8 cellular contexts compared by ENCODE assay signal in the genomic region with DNA sequence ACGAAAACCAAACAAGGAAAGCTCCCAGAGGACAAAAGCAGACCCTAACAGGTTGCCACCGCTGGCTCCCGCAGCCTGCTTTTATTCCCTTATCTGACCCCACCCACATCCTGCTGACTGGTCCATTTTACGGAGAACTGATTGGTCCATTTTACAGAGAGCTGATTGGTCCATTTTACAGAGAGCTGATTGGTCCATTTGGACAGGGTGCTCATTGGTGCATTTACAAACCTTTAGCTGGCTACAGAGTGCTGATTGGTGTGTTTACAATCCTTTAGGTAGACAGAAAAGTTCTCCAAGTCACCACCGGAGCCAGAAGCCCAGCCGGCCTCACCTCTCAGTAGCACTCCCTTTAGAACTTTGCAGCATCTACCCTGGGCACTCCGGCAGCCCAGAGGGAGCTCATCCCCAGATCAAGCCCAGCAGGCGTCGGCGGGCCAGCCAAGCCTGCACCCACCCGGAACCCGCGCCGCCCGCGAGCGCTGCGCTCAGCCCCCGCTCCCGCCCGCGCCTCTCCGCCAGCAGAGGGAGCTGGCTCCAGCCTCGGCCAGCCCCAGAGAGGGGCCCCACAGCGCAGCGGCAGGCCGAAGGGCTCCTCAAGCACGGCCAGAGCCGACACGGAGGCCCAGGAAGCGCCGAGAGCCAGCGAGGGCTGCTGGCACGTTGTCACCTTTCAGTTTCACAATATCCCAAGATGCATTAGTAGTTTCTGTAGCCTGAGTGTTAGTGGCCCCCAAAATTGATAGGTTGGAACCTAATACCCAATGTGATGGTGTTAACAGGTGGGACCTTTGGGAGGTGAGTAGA. TPM values are rescaled to one million over a fixed set of nuclear protein-coding genes. Genes with fewer than 3 reads are reported as not detected.
DNase-seq lines count a peak whose midpoint lies in the region; ATAC-seq and TF ChIP-seq lines count a peak whose summit lies in the region.

No MANE protein-coding gene starts in this region.

- H3K27ac Mint-ChIP-seq in activated CD8-positive, alpha-beta T cell treated with anti-CD3 and anti-CD28 coated beads for 36 hours, result peak overlapping the region; percentile 59
- no peak overlapping the region for H3K27ac Mint-ChIP-seq in neural progenitor cell

- H4K20me1 ChIP-seq in neural progenitor cell (ENCODE audit: low read depth), result no peaks in the 10 kb centered on the region

- H3K4me3 ChIP-seq in BE2C (ENCODE audit: low read depth, low read length), result no peak overlapping the region
- H3K4me3 ChIP-seq in epithelial cell of proximal tubule (ENCODE audit: low read depth, low read length), result no peak overlapping the region
- H3K4me3 ChIP-seq in neural progenitor cell, result peak overlapping the region; percentile 14
- H3K4me3 ChIP-seq in tibial artery, result peak overlapping the region in 1 of 2 donors; percentile 33

- peak overlapping the region; percentile 77 for H2AFZ ChIP-seq in neural progenitor cell (replicated peaks)

- no peaks in the 10 kb centered on the region for H3K4me1 ChIP-seq in BE2C
- H3K4me1 ChIP-seq in neural progenitor cell, result peaks cover 4% of the 10 kb centered on the region
- H3K4me1 ChIP-seq in tibial artery, result peaks cover 0 to 8% (median 5%) of the 10 kb centered on the region in 4 donors

- DNase-seq in BE2C (peak; percentile 66), KBM-7 (peak; percentile 56), epithelial cell of proximal tubule (ENCODE audit: low read depth) (no peak), neural progenitor cell (ENCODE audit: low spot score) (peak; percentile 81), tibial artery (no peak), cerebellum (ENCODE audit: low spot score) (no peak)
- peak; percentile 62 for DNase-seq in activated CD8-positive, alpha-beta T cell treated with anti-CD3 and anti-CD28 coated beads for 36 hours

- CTCF ChIA-PET in activated CD8-positive, alpha-beta T cell treated with anti-CD3 and anti-CD28 coated beads for 36 hours (lab: Charles Lee), result interaction anchor here (0.7 to 2.3 kb wide), 20 partner anchors 9 to 265 kb away, joined by 3 to 13 read pairs (median 4); no protein-coding TSS in a partner anchor

- in situ Hi-C loops in KBM-7 (cut with MboI; ENCODE audit: low pct_unique_long_range_greater_than_20kb, low sequenced_read_pairs), result no loop called here

- H3K4me3 Mint-ChIP-seq in activated CD8-positive, alpha-beta T cell treated with anti-CD3 and anti-CD28 coated beads for 36 hours, result peak overlapping the region; percentile 55
- H3K4me3 Mint-ChIP-seq in neural progenitor cell, result no peak overlapping the region

- H3K27ac ChIP-seq in neural progenitor cell (no peak overlapping the region), tibial artery (no peak overlapping the region)

- H3K36me3 ChIP-seq in BE2C (no peaks in the 10 kb centered on the region), neural progenitor cell (no peaks in the 10 kb centered on the region), tibial artery (no peaks in the 10 kb centered on the region)

- no peaks in the 10 kb centered on the region for H3F3A ChIP-seq in neural progenitor cell (ENCODE audit: low read depth)

- H3K9ac ChIP-seq in neural progenitor cell, result no peak overlapping the region

- no peaks in the 10 kb centered on the region for H3K36me3 Mint-ChIP-seq in activated CD8-positive, alpha-beta T cell treated with anti-CD3 and anti-CD28 coated beads for 36 hours (ENCODE audit: low read depth)
- H3K36me3 Mint-ChIP-seq in neural progenitor cell, result no peaks in the 10 kb centered on the region

- no peak overlapping the region for H3K4me2 ChIP-seq in neural progenitor cell

- intact Hi-C loops in activated CD8-positive, alpha-beta T cell treated with anti-CD3 and anti-CD28 coated beads for 36 hours (cut with micrococcal nuclease), result loop anchor here (10.0 kb wide), 1 partner anchor 265 kb away; no protein-coding TSS in a partner anchor
- intact Hi-C loops in tibial artery (cut with DNase I; ENCODE audit: low total_unique reads), result no loop called here

- H3K9me3 ChIP-seq in BE2C (peaks cover 6% of the 10 kb centered on the region), neural progenitor cell (ENCODE audit: low read depth) (peaks cover 4% of the 10 kb centered on the region), tibial artery (no peaks in the 10 kb centered on the region)

- peaks cover 1% of the 10 kb centered on the region for H3K27me3 Mint-ChIP-seq in activated CD8-positive, alpha-beta T cell treated with anti-CD3 and anti-CD28 coated beads for 36 hours
- H3K27me3 Mint-ChIP-seq in neural progenitor cell (ENCODE audit: insufficient read depth, low read depth), result peaks cover 43% of the 10 kb centered on the region

- peak; percentile 54 for TF ChIP-seq CTCF in BE2C (IDR thresholded peaks at IDR 0.05; ENCODE audit: low read depth, low read length)
- peak; percentile 87 for TF ChIP-seq CTCF in activated CD8-positive, alpha-beta T cell treated with anti-CD3 and anti-CD28 coated beads for 36 hours (IDR thresholded peaks at IDR 0.05)
- peak; percentile 79 for TF ChIP-seq CTCF in epithelial cell of proximal tubule (conservative IDR thresholded peaks at IDR 0.05; ENCODE audit: low read depth, low read length)
- peak; percentile 85 for TF ChIP-seq CTCF in neural progenitor cell (IDR thresholded peaks at IDR 0.05)
- peak; percentile 36 to 39 for TF ChIP-seq CTCF in tibial artery (IDR thresholded peaks at IDR 0.05)

- ATAC-seq in GM19463 (IDR thresholded peaks at IDR 0.05; ENCODE audit: unreplicated experiment), result peak; percentile 85
- ATAC-seq in activated CD8-positive, alpha-beta T cell treated with anti-CD3 and anti-CD28 coated beads for 36 hours, result peak; percentile 90

- H3K4me1 Mint-ChIP-seq in activated CD8-positive, alpha-beta T cell treated with anti-CD3 and anti-CD28 coated beads for 36 hours (ENCODE audit: low read depth), result peaks cover 7% of the 10 kb centered on the region
- peaks cover 1% of the 10 kb centered on the region for H3K4me1 Mint-ChIP-seq in neural progenitor cell

- H3K27me3 ChIP-seq in BE2C (peaks cover 22% of the 10 kb centered on the region), neural progenitor cell (peaks cover 69% of the 10 kb centered on the region), tibial artery (peaks cover 0 to 74% of the 10 kb centered on the region in 2 donors)

- H3K79me2 ChIP-seq in neural progenitor cell (ENCODE audit: low read depth), result no peaks in the 10 kb centered on the region

- no peaks in the 10 kb centered on the region for H3K9me3 Mint-ChIP-seq in activated CD8-positive, alpha-beta T cell treated with anti-CD3 and anti-CD28 coated beads for 36 hours
- peaks cover 19% of the 10 kb centered on the region for H3K9me3 Mint-ChIP-seq in neural progenitor cell

- POLR2A ChIA-PET in activated CD8-positive, alpha-beta T cell treated with anti-CD3 and anti-CD28 coated beads for 36 hours (lab: Charles Lee), result no interaction called here

RNA-seq across cellular contexts. Expression of gene CLPTM1L, which starts 35.3 kb away (rescaled TPM):
- polyA plus RNA-seq in BE2C (2012; ENCODE audit: insufficient read depth, insufficient read length, low read depth), result 240 TPM
- 10 to 100 TPM; 51.4 to 56.2 TPM for total RNA-seq in activated CD8-positive, alpha-beta T cell treated with anti-CD3 and anti-CD28 coated beads for 36 hours
- total RNA-seq in epithelial cell of proximal tubule (112 and 197 TPM in 2 replicates), neural progenitor cell (ENCODE audit: low replicate concordance) (74.8 and 79.9 TPM in 2 replicates), cerebellum (60.9 TPM)

Comparison
In these comparisons a context has a peak if more than half of its experiments do, and no peak if none do; other contexts are left out.
1. DNase-seq: peak in BE2C (single experiment), KBM-7 (single experiment), activated CD8-positive, alpha-beta T cell treated with anti-CD3 and anti-CD28 coated beads for 36 hours (single experiment) and neural progenitor cell (single experiment); none in epithelial cell of proximal tubule (single experiment), tibial artery (0 of 2) and cerebellum (single experiment).
2. Peak in every context shown above with its lines, with median percentiles within 50 percentile points of each other: CTCF ChIP-seq.